ENCODE assay signal across 14 cellular contexts in genomic region chr11:88363004-88363403, GRCh38.
"Had no signal": no experiment of that assay in that cellular context is flagged by ENCODE, and none has a peak within 500 bp of the region (broad histone marks: within the 10 kb centered on the region; RNA-seq: fewer than 3 reads in every experiment).

No MANE protein-coding gene starts in this region.

- H3K4me1 ChIP-seq: sigmoid colon, tibial artery had no signal

- H3K9me3 ChIP-seq: sigmoid colon, tibial artery had no signal

- H3K27ac ChIP-seq: sigmoid colon, tibial artery had no signal

- FAIRE-seq: bronchial epithelial cell, frontal cortex, urothelium cell line had no signal

- H3K4me3 Mint-ChIP-seq: activated T-helper 1 cell treated with anti-CD3 and anti-CD28 coated beads, Interleukin-12 subunit alpha, Interleukin-12 subunit beta, Interleukin-2, Interleukin-4 antibody, amounts not matched to agents 30 ng/mL and 10 ng/mL and 1 ng/mL, durations not matched to agents 14 hours and 24 hours and 36 hours; effector memory CD8-positive, alpha-beta T cell had no signal

- H3K27me3 Mint-ChIP-seq: effector memory CD8-positive, alpha-beta T cell had no signal

- H3K27me3 ChIP-seq: sigmoid colon, tibial artery had no signal

- H3K9me3 Mint-ChIP-seq: activated T-helper 1 cell treated with anti-CD3 and anti-CD28 coated beads, Interleukin-12 subunit alpha, Interleukin-12 subunit beta, Interleukin-2, Interleukin-4 antibody, amounts not matched to agents 30 ng/mL and 10 ng/mL and 1 ng/mL, durations not matched to agents 14 hours and 24 hours and 36 hours; effector memory CD8-positive, alpha-beta T cell; immature natural killer cell had no signal

- H3K27ac Mint-ChIP-seq: activated T-helper 1 cell treated with anti-CD3 and anti-CD28 coated beads, Interleukin-12 subunit alpha, Interleukin-12 subunit beta, Interleukin-2, Interleukin-4 antibody, amounts not matched to agents 30 ng/mL and 10 ng/mL and 1 ng/mL, durations not matched to agents 14 hours and 24 hours and 36 hours; immature natural killer cell had no signal

- DNase-seq: activated CD4-positive, CD25-positive, alpha-beta regulatory T cell treated with anti-CD3 and anti-CD28 coated beads, Interleukin-2, amount 50 U/mL, for 72 hours; aorta; effector memory CD8-positive, alpha-beta T cell; head of caudate nucleus; immature natural killer cell; mesendoderm; sigmoid colon; stimulated activated CD4-positive, alpha-beta T cell treated with anti-CD3 and anti-CD28 coated beads, Interleukin-1b, Interleukin-23, amount 100 ng/mL, for 48 hours; T1000; tibial artery had no signal

- H3K36me3 Mint-ChIP-seq: immature natural killer cell had no signal

- ATAC-seq: effector memory CD8-positive, alpha-beta T cell had no signal

- H3K4me3 ChIP-seq: sigmoid colon, tibial artery had no signal

- H3K36me3 ChIP-seq: sigmoid colon, tibial artery had no signal
